Comparison of ENCODE assay signal across 1 cellular context in the genomic region with DNA sequence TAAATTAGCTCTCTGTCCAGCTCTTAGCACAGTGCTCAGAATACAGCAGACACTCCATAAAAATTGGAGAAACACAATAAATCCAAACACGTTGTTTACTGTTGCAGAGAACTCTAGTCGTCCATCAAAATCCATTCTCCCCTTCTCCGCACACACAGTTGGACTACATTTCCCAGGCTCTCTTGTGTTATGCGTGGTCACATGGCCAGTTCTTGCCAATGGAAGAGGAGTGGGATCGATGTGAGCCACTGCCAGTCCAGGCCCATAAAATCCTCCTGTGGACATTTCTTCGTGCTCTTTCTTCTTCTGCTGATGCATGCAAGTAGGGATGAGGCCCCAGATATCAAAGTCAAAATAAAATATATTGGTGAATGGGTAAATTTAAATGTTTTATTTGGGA.
TF ChIP-seq lines count a peak whose summit lies in the region.

No MANE protein-coding gene starts in this region.

TF ChIP-seq in K562, 482 proteins besides CTCF, POLR2A, EP300 and RAD21 (continued from another document):
- TF ChIP-seq, protein P1, sequence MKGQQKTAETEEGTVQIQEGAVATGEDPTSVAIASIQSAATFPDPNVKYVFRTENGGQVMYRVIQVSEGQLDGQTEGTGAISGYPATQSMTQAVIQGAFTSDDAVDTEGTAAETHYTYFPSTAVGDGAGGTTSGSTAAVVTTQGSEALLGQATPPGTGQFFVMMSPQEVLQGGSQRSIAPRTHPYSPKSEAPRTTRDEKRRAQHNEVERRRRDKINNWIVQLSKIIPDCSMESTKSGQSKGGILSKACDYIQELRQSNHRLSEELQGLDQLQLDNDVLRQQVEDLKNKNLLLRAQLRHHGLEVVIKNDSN (CRISPR knock-in tag; IDR thresholded peaks at IDR 0.05) = peak; percentile 35; the same call in 1 of the 2 replicates
- TF ChIP-seq ZZZ3 (IDR thresholded peaks at IDR 0.05) (no peak), ETV1 (tag; conservative IDR thresholded peaks at IDR 0.05; ENCODE audit: low read depth) (no peak), NCOA1 (IDR thresholded peaks at IDR 0.05; ENCODE audit: low read depth) (no peak), YY1 (IDR thresholded peaks at IDR 0.05; ENCODE audit: borderline replicate concordance in 1 of 3, control insufficient read depth in 1 of 3, extremely low read depth in 1 of 3, insufficient read depth in 3 of 3, insufficient read length in 1 of 3, insufficient replicate concordance in 2 of 3, low read depth in 1 of 3, low read length in 2 of 3) (no peak), SP1 (CRISPR knock-in tag; IDR thresholded peaks at IDR 0.05) (no peak), SMARCB1 (IDR thresholded peaks at IDR 0.05; ENCODE audit: insufficient read length, low read depth) (no peak), TBL1XR1 (IDR thresholded peaks at IDR 0.05; ENCODE audit: low read length in 2 of 2) (no peak), MEF2D (tag; conservative IDR thresholded peaks at IDR 0.05; ENCODE audit: low read depth) (no peak), NFYB (IDR thresholded peaks at IDR 0.05; ENCODE audit: extremely low read depth, insufficient read length) (peak; percentile 9), MAFF (IDR thresholded peaks at IDR 0.05; ENCODE audit: low read length) (no peak), DPF2 (IDR thresholded peaks at IDR 0.05) (no peak), ZNF717 (CRISPR knock-in tag; IDR thresholded peaks at IDR 0.05) (no peak), SMARCA5 (IDR thresholded peaks at IDR 0.05) (no peak), NR3C1 (CRISPR knock-in tag; IDR thresholded peaks at IDR 0.05) (no peak)
- TF ChIP-seq, protein P2, sequence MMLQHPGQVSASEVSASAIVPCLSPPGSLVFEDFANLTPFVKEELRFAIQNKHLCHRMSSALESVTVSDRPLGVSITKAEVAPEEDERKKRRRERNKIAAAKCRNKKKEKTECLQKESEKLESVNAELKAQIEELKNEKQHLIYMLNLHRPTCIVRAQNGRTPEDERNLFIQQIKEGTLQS (IDR thresholded peaks at IDR 0.05) = no peak
- TF ChIP-seq, protein P2 (CRISPR knock-in tag; conservative IDR thresholded peaks at IDR 0.05) = no peak
- TF ChIP-seq, protein P3, sequence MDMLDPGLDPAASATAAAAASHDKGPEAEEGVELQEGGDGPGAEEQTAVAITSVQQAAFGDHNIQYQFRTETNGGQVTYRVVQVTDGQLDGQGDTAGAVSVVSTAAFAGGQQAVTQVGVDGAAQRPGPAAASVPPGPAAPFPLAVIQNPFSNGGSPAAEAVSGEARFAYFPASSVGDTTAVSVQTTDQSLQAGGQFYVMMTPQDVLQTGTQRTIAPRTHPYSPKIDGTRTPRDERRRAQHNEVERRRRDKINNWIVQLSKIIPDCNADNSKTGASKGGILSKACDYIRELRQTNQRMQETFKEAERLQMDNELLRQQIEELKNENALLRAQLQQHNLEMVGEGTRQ (CRISPR knock-in tag; IDR thresholded peaks at IDR 0.05) = peak; percentile 60
- TF ChIP-seq, protein P4, sequence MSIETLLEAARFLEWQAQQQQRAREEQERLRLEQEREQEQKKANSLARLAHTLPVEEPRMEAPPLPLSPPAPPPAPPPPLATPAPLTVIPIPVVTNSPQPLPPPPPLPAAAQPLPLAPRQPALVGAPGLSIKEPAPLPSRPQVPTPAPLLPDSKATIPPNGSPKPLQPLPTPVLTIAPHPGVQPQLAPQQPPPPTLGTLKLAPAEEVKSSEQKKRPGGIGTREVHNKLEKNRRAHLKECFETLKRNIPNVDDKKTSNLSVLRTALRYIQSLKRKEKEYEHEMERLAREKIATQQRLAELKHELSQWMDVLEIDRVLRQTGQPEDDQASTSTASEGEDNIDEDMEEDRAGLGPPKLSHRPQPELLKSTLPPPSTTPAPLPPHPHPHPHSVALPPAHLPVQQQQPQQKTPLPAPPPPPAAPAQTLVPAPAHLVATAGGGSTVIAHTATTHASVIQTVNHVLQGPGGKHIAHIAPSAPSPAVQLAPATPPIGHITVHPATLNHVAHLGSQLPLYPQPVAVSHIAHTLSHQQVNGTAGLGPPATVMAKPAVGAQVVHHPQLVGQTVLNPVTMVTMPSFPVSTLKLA (conservative IDR thresholded peaks at IDR 0.05) = no peak
- TF ChIP-seq, protein P5, sequence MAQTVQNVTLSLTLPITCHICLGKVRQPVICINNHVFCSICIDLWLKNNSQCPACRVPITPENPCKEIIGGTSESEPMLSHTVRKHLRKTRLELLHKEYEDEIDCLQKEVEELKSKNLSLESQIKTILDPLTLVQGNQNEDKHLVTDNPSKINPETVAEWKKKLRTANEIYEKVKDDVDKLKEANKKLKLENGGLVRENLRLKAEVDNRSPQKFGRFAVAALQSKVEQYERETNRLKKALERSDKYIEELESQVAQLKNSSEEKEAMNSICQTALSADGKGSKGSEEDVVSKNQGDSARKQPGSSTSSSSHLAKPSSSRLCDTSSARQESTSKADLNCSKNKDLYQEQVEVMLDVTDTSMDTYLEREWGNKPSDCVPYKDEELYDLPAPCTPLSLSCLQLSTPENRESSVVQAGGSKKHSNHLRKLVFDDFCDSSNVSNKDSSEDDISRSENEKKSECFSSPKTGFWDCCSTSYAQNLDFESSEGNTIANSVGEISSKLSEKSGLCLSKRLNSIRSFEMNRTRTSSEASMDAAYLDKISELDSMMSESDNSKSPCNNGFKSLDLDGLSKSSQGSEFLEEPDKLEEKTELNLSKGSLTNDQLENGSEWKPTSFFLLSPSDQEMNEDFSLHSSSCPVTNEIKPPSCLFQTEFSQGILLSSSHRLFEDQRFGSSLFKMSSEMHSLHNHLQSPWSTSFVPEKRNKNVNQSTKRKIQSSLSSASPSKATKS (CRISPR knock-in tag; IDR thresholded peaks at IDR 0.05) = no peak
- TF ChIP-seq, protein P6, sequence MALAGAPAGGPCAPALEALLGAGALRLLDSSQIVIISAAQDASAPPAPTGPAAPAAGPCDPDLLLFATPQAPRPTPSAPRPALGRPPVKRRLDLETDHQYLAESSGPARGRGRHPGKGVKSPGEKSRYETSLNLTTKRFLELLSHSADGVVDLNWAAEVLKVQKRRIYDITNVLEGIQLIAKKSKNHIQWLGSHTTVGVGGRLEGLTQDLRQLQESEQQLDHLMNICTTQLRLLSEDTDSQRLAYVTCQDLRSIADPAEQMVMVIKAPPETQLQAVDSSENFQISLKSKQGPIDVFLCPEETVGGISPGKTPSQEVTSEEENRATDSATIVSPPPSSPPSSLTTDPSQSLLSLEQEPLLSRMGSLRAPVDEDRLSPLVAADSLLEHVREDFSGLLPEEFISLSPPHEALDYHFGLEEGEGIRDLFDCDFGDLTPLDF (CRISPR knock-in tag; IDR thresholded peaks at IDR 0.05) = no peak
- TF ChIP-seq, protein P7, sequence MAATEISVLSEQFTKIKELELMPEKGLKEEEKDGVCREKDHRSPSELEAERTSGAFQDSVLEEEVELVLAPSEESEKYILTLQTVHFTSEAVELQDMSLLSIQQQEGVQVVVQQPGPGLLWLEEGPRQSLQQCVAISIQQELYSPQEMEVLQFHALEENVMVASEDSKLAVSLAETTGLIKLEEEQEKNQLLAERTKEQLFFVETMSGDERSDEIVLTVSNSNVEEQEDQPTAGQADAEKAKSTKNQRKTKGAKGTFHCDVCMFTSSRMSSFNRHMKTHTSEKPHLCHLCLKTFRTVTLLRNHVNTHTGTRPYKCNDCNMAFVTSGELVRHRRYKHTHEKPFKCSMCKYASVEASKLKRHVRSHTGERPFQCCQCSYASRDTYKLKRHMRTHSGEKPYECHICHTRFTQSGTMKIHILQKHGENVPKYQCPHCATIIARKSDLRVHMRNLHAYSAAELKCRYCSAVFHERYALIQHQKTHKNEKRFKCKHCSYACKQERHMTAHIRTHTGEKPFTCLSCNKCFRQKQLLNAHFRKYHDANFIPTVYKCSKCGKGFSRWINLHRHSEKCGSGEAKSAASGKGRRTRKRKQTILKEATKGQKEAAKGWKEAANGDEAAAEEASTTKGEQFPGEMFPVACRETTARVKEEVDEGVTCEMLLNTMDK (IDR thresholded peaks at IDR 0.05; ENCODE audit: borderline replicate concordance, insufficient read depth, low read depth, low read length, poor library complexity, severe bottlenecking) = no peak
- TF ChIP-seq, protein P8, sequence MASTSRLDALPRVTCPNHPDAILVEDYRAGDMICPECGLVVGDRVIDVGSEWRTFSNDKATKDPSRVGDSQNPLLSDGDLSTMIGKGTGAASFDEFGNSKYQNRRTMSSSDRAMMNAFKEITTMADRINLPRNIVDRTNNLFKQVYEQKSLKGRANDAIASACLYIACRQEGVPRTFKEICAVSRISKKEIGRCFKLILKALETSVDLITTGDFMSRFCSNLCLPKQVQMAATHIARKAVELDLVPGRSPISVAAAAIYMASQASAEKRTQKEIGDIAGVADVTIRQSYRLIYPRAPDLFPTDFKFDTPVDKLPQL (IDR thresholded peaks at IDR 0.05; ENCODE audit: extremely low read depth, insufficient read length) = no peak
TF ChIP-seq in K562: peak in this region for 4.
